In the genomic region with DNA sequence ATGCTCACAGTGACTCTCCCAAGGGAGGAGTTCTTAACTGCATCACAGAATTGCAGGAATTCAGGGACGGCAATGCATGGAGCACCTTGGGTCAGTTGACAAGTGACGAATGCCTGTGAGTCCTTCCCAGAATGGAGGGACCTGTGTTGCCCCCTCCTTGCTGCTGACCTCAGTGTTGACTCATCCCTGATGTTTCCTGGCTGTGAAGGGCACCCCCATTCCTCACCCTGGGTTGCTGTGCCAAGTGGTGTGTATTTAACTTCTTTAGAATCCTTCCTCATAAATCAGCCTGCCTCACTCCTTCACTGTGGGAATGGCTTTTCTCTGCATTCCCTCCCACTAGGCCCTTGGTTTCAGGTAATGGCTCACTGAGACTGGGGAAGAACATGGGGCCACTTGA, we compare ENCODE assay signal across 16 cellular contexts.
DNase-seq lines count a peak whose midpoint lies in the region; ATAC-seq and TF ChIP-seq lines count a peak whose summit lies in the region.
"Had no signal": no experiment of that assay in that cellular context is flagged by ENCODE, and none has a peak within 500 bp of the region (broad histone marks: within the 10 kb centered on the region; RNA-seq: fewer than 3 reads in every experiment).

No MANE protein-coding gene starts in this region.

- H3K4me1 ChIP-seq in PC-3 (ENCODE audit: insufficient read depth, low read length) (peaks cover 45% of the 10 kb centered on the region), endodermal cell (ENCODE audit: control insufficient read depth, insufficient read depth, low read length) (no peaks in the 10 kb centered on the region), muscle layer of duodenum (ENCODE audit: control insufficient read depth in 1 of 2, insufficient read depth in 2 of 2, low read length in 2 of 2) (no peaks in the 10 kb centered on the region), Karpas-422 (ENCODE audit: low read length) (no peaks in the 10 kb centered on the region)
- H3K4me1 ChIP-seq: pancreas had no signal

- H3F3A ChIP-seq in PC-3 (ENCODE audit: low read length, unreplicated experiment), result peaks cover 12% of the 10 kb centered on the region

- TF ChIP-seq CTCF in Calu3 (IDR thresholded peaks at IDR 0.05; ENCODE audit: unreplicated experiment), result no peak
- TF ChIP-seq CTCF in PC-3 (conservative IDR thresholded peaks at IDR 0.05; ENCODE audit: low read depth, low read length), result no peak
- no peak for TF ChIP-seq CTCF in endodermal cell (conservative IDR thresholded peaks at IDR 0.05)

- no peaks in the 10 kb centered on the region for H3K9me3 Mint-ChIP-seq in Calu3 (ENCODE audit: low read depth, unreplicated experiment)
- no peaks in the 10 kb centered on the region for H3K9me3 Mint-ChIP-seq in endodermal cell

- H4K20me1 ChIP-seq in PC-3 (ENCODE audit: low read length) (no peaks in the 10 kb centered on the region), Karpas-422 (ENCODE audit: insufficient read depth, low read depth, low read length) (no peaks in the 10 kb centered on the region)

- intact Hi-C loops in Calu3 (cut with micrococcal nuclease; ENCODE audit: unreplicated experiment), result no loop called here
- intact Hi-C loops in PC-3 (cut with micrococcal nuclease), result loop anchor here (1.0 to 10.0 kb wide), 3 partner anchors 81 to 552 kb away; no protein-coding TSS in a partner anchor

- H3K27ac Mint-ChIP-seq in Calu3 (ENCODE audit: unreplicated experiment) (no peak overlapping the region), endodermal cell (no peak overlapping the region)

- 50 to 74% methylated on average over 1 to 2 of the region's 2 CpGs for WGBS in endodermal cell (ENCODE audit: insufficient coverage in 1 of 2, insufficient read length in 1 of 2), 2 experiments

- POLR2A ChIA-PET in PC-3 (lab: Charles Lee; ENCODE audit: unreplicated experiment), result interaction anchor here (0.6 to 1.0 kb wide), 2 partner anchors 73 to 128 kb away, joined by 3 to 4 read pairs; no protein-coding TSS in a partner anchor

- H3K27me3 ChIP-seq in PC-3 (ENCODE audit: low read length), result no peaks in the 10 kb centered on the region
- H3K27me3 ChIP-seq in endodermal cell (ENCODE audit: control insufficient read depth, insufficient read depth, low read length, poor library complexity, severe bottlenecking), result no peaks in the 10 kb centered on the region
- no peaks in the 10 kb centered on the region for H3K27me3 ChIP-seq in muscle layer of duodenum (ENCODE audit: low read depth, low read length)
- no peaks in the 10 kb centered on the region for H3K27me3 ChIP-seq in Karpas-422 (ENCODE audit: low read length)
- H3K27me3 ChIP-seq: pancreas had no signal

- H3K4me3 ChIP-seq in PC-3 (ENCODE audit: low read length) (no peak overlapping the region), endodermal cell (ENCODE audit: low read length) (no peak overlapping the region), muscle layer of duodenum (ENCODE audit: low read depth in 1 of 2, low read length in 2 of 2) (no peak overlapping the region), Karpas-422 (ENCODE audit: low read length) (no peak overlapping the region)
- H3K4me3 ChIP-seq: pancreas had no signal

- H3K36me3 ChIP-seq in PC-3 (ENCODE audit: low read depth, low read length) (no peaks in the 10 kb centered on the region), endodermal cell (ENCODE audit: control insufficient read depth, insufficient read depth, low read length) (no peaks in the 10 kb centered on the region), muscle layer of duodenum (ENCODE audit: control insufficient read depth in 1 of 2, insufficient read depth in 2 of 2, low read length in 2 of 2) (no peaks in the 10 kb centered on the region), Karpas-422 (ENCODE audit: insufficient read depth, low read length) (no peaks in the 10 kb centered on the region)
- H3K36me3 ChIP-seq: pancreas had no signal

- H3K4me1 Mint-ChIP-seq in Calu3 (ENCODE audit: low read depth, unreplicated experiment), result no peaks in the 10 kb centered on the region
- H3K4me1 Mint-ChIP-seq in endodermal cell, result peaks cover under 1% of the 10 kb centered on the region

- peak overlapping the region; percentile 85 for H3K27ac ChIP-seq in PC-3 (ENCODE audit: low read length)
- no peak overlapping the region for H3K27ac ChIP-seq in endodermal cell (ENCODE audit: low read depth, low read length)
- peak overlapping the region; percentile 5 for H3K27ac ChIP-seq in muscle layer of duodenum (ENCODE audit: low read length)
- no peak overlapping the region for H3K27ac ChIP-seq in Karpas-422 (ENCODE audit: low read length)
- H3K27ac ChIP-seq: pancreas had no signal

- DNase-seq in Calu3, result peak; percentile 6
- DNase-seq in PC-3, result peak; percentile 98
- DNase-seq in endodermal cell, result peak; percentile 65
- DNase-seq in Karpas-422, result no peak
- DNase-seq in stimulated activated naive CD4-positive, alpha-beta T cell treated with Interleukin-2 at 50 U/mL for 16 hours (lab: John Stamatoyannopoulos, UW), result no peak
- DNase-seq: activated CD4-positive, alpha-beta T cell treated with anti-CD3 and anti-CD28 coated beads for 1 hour; activated T-cell treated with anti-CD3 and anti-CD28 coated beads, Interleukin-2, amount 50 U/mL, for 48 hours; effector CD8-positive, alpha-beta T cell; HCEC 1CT; head of caudate nucleus; NCI-H2081 treated with DMSO at 0.1 percent for 48 hours; pancreas; SW 1271 had no signal

- H3K4me3 Mint-ChIP-seq in Calu3 (ENCODE audit: low read depth, unreplicated experiment), result no peak overlapping the region
- H3K4me3 Mint-ChIP-seq in endodermal cell, result no peak overlapping the region

- H3K79me2 ChIP-seq in PC-3 (ENCODE audit: low read length) (no peaks in the 10 kb centered on the region), Karpas-422 (ENCODE audit: low read length) (no peaks in the 10 kb centered on the region)

- peak overlapping the region; percentile 48 for H3K4me2 ChIP-seq in PC-3 (ENCODE audit: low read length)
- H3K4me2 ChIP-seq in Karpas-422 (ENCODE audit: low read depth, low read length, poor library complexity, severe bottlenecking), result no peak overlapping the region

- H3K36me3 Mint-ChIP-seq in Calu3 (ENCODE audit: insufficient read depth, unreplicated experiment), result no peaks in the 10 kb centered on the region
- no peaks in the 10 kb centered on the region for H3K36me3 Mint-ChIP-seq in endodermal cell (ENCODE audit: low read depth)

- H3K27me3 Mint-ChIP-seq in Calu3 (ENCODE audit: unreplicated experiment), result peaks cover 32% of the 10 kb centered on the region
- peaks cover 13% of the 10 kb centered on the region for H3K27me3 Mint-ChIP-seq in endodermal cell (ENCODE audit: insufficient read depth)

- H3K9ac ChIP-seq in PC-3 (ENCODE audit: low read length) (peak overlapping the region; percentile 74), endodermal cell (ENCODE audit: extremely low read depth, low read length, poor library complexity, severe bottlenecking) (no peak overlapping the region), Karpas-422 (ENCODE audit: low read length) (no peak overlapping the region)

- BruUV-seq in Calu3 (replicated peaks; lab: Mats Ljungman, UMichigan) (no TSS peak), PC-3 (replicated peaks; lab: Mats Ljungman, UMichigan) (no TSS peak)

- H2AFZ ChIP-seq in PC-3 (ENCODE audit: low read length) (no peak overlapping the region), Karpas-422 (ENCODE audit: low read length) (no peak overlapping the region)

- H3K9me3 ChIP-seq in PC-3 (ENCODE audit: low read length) (no peaks in the 10 kb centered on the region), endodermal cell (ENCODE audit: control insufficient read depth, low read length) (peaks cover 5% of the 10 kb centered on the region), muscle layer of duodenum (ENCODE audit: control insufficient read depth in 1 of 2, low read length in 2 of 2) (peaks cover 0 to 2% of the 10 kb centered on the region in 2 donors), Karpas-422 (ENCODE audit: low read length) (no peaks in the 10 kb centered on the region)
- H3K9me3 ChIP-seq: pancreas had no signal

- CTCF ChIA-PET in Calu3 (lab: Charles Lee) (no interaction called here), PC-3 (lab: Charles Lee) (no interaction called here)

- H3K9me2 ChIP-seq in PC-3 (replicated peaks; ENCODE audit: low read length) (no peaks in the 10 kb centered on the region), Karpas-422 (replicated peaks; ENCODE audit: insufficient read depth, low read length) (no peaks in the 10 kb centered on the region)

- ATAC-seq in PC-3 (peak; percentile 69), GM21786 (IDR thresholded peaks at IDR 0.05; ENCODE audit: unreplicated experiment) (no peak), GM18858 (IDR thresholded peaks at IDR 0.05; ENCODE audit: unreplicated experiment) (no peak)

Comparison
In these comparisons a context has a peak if more than half of its experiments do, and no peak if none do; other contexts are left out.
1. DNase-seq: peak in Calu3 (single experiment), PC-3 (single experiment) and endodermal cell (single experiment); none in Karpas-422 (single experiment) and stimulated activated naive CD4-positive, alpha-beta T cell treated with Interleukin-2 at 50 U/mL for 16 hours (single experiment).
2. H3K27ac ChIP-seq: peak in PC-3 (single experiment) and muscle layer of duodenum (single experiment); none in endodermal cell (single experiment) and Karpas-422 (single experiment).